In the genomic region with DNA sequence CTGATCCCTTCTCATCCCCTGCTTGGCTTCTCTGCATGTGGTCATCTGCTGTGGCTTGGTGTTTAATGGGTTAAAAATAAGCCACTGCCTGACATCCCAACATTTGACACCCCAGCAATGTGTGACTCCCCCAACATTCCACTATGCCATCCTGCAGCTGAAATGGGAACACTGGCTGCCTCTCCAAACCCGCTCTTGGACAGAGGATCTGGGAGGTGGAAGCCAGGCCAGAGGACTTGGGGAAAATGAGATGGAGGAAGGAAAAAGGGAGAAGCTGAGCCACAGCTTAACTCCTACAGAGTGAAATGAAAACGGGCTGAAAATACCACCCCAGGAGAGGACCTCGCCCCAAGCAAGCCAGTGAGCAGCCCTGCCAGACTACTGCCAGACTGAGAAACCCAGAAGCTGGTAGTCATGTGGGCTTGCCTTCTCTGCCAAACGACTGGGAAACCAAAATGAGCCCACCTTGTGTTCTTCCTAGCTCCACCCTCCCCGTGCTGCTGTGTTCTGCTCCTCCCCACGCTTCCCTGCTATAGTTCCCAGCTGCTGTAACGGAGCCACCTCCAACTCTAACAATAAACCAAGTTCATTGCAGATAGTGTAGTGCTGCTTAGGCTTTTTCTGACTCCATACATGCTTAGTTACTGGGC, we compare ENCODE assay signal across 1 cellular context.
TF ChIP-seq lines count a peak whose summit lies in the region.

No MANE protein-coding gene starts in this region.

TF ChIP-seq in WTC11, 78 proteins besides CTCF, POLR2A, EP300 and RAD21:
- TF ChIP-seq FOXJ3 (CRISPR knock-in tag; IDR thresholded peaks at IDR 0.05; ENCODE audit: borderline replicate concordance) (no peak), ZNF671 (CRISPR knock-in tag; IDR thresholded peaks at IDR 0.05) (no peak), ELF4 (CRISPR knock-in tag; IDR thresholded peaks at IDR 0.05; ENCODE audit: low read depth) (no peak), FOXP1 (CRISPR knock-in tag; IDR thresholded peaks at IDR 0.05; ENCODE audit: borderline replicate concordance) (no peak), ETV6 (CRISPR knock-in tag; IDR thresholded peaks at IDR 0.05) (no peak), SP1 (CRISPR knock-in tag; conservative IDR thresholded peaks at IDR 0.05) (no peak), HMGA2 (CRISPR knock-in tag; IDR thresholded peaks at IDR 0.05) (no peak), ZNF263 (CRISPR knock-in tag; IDR thresholded peaks at IDR 0.05; ENCODE audit: low read depth) (no peak), ZNF138 (CRISPR knock-in tag; conservative IDR thresholded peaks at IDR 0.05) (no peak), TEAD1 (CRISPR knock-in tag; IDR thresholded peaks at IDR 0.05) (no peak)
- TF ChIP-seq, protein P1, sequence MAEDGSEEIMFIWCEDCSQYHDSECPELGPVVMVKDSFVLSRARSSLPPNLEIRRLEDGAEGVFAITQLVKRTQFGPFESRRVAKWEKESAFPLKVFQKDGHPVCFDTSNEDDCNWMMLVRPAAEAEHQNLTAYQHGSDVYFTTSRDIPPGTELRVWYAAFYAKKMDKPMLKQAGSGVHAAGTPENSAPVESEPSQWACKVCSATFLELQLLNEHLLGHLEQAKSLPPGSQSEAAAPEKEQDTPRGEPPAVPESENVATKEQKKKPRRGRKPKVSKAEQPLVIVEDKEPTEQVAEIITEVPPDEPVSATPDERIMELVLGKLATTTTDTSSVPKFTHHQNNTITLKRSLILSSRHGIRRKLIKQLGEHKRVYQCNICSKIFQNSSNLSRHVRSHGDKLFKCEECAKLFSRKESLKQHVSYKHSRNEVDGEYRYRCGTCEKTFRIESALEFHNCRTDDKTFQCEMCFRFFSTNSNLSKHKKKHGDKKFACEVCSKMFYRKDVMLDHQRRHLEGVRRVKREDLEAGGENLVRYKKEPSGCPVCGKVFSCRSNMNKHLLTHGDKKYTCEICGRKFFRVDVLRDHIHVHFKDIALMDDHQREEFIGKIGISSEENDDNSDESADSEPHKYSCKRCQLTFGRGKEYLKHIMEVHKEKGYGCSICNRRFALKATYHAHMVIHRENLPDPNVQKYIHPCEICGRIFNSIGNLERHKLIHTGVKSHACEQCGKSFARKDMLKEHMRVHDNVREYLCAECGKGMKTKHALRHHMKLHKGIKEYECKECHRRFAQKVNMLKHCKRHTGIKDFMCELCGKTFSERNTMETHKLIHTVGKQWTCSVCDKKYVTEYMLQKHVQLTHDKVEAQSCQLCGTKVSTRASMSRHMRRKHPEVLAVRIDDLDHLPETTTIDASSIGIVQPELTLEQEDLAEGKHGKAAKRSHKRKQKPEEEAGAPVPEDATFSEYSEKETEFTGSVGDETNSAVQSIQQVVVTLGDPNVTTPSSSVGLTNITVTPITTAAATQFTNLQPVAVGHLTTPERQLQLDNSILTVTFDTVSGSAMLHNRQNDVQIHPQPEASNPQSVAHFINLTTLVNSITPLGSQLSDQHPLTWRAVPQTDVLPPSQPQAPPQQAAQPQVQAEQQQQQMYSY (CRISPR knock-in tag; IDR thresholded peaks at IDR 0.05) = no peak
- TF ChIP-seq, protein P2, sequence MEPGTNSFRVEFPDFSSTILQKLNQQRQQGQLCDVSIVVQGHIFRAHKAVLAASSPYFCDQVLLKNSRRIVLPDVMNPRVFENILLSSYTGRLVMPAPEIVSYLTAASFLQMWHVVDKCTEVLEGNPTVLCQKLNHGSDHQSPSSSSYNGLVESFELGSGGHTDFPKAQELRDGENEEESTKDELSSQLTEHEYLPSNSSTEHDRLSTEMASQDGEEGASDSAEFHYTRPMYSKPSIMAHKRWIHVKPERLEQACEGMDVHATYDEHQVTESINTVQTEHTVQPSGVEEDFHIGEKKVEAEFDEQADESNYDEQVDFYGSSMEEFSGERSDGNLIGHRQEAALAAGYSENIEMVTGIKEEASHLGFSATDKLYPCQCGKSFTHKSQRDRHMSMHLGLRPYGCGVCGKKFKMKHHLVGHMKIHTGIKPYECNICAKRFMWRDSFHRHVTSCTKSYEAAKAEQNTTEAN (CRISPR knock-in tag; IDR thresholded peaks at IDR 0.05) = no peak
- TF ChIP-seq, protein P3, sequence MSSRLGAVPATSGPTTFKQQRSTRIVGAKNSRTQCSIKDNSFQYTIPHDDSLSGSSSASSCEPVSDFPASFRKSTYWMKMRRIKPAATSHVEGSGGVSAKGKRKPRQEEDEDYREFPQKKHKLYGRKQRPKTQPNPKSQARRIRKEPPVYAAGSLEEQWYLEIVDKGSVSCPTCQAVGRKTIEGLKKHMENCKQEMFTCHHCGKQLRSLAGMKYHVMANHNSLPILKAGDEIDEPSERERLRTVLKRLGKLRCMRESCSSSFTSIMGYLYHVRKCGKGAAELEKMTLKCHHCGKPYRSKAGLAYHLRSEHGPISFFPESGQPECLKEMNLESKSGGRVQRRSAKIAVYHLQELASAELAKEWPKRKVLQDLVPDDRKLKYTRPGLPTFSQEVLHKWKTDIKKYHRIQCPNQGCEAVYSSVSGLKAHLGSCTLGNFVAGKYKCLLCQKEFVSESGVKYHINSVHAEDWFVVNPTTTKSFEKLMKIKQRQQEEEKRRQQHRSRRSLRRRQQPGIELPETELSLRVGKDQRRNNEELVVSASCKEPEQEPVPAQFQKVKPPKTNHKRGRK (CRISPR knock-in tag; IDR thresholded peaks at IDR 0.05; ENCODE audit: borderline replicate concordance) = no peak
TF ChIP-seq in WTC11: peak in this region for 0.
